ENCODE assay signal across 6 cellular contexts in genomic region chr7:100668069-100668449, GRCh38. TPM values are rescaled to one million over a fixed set of nuclear protein-coding genes. Genes with fewer than 3 reads are reported as not detected.
"Had no signal": no experiment of that assay in that cellular context is flagged by ENCODE, and none has a peak within 500 bp of the region (broad histone marks: within the 10 kb centered on the region; RNA-seq: fewer than 3 reads in every experiment).

No MANE protein-coding gene starts in this region.

- H3K4me3 ChIP-seq: GM23338 had no signal

- H3K27ac Mint-ChIP-seq: GM23338, HFFc6 had no signal

- H3K4me3 Mint-ChIP-seq: GM23338, H9, HFFc6 had no signal

- H2AFZ ChIP-seq: GM23338 had no signal

- DNase-seq: H9, HCEC 1CT, IMR-90, KBM-7 had no signal

- H3K9me3 Mint-ChIP-seq: GM23338, H9, HFFc6 had no signal

- ATAC-seq: GM23338 had no signal

- H3K4me2 ChIP-seq: GM23338 had no signal

RNA-seq across cellular contexts. Expression of gene ACTL6B, which starts 11.8 kb away (rescaled TPM):
- total RNA-seq: HFFc6, IMR-90 had no signal
- polyA plus RNA-seq: IMR-90 had no signal
